28 cellular contexts compared by ENCODE assay signal in genomic region chr7:155914341-155914740, GRCh38.
"Had no signal": no experiment of that assay in that cellular context is flagged by ENCODE, and none has a peak within 500 bp of the region (broad histone marks: within the 10 kb centered on the region; RNA-seq: fewer than 3 reads in every experiment).

No MANE protein-coding gene starts in this region.

- ATAC-seq: activated CD8-positive, alpha-beta T cell treated with anti-CD3 and anti-CD28 coated beads for 36 hours; activated naive CD8-positive, alpha-beta T cell treated with anti-CD3 and anti-CD28 coated beads, Interleukin-2, amount 50 U/mL, for 24 hours had no signal

- DNase-seq: activated B cell treated with CpG ODN at 0.5 μM for 24 hours; activated CD4-positive, alpha-beta memory T cell treated with anti-CD3 and anti-CD28 coated beads for 36 hours; activated CD4-positive, alpha-beta T cell treated with anti-CD3 and anti-CD28 coated beads for 4 hours; activated CD4-positive, alpha-beta T cell treated with anti-CD3 and anti-CD28 coated beads, Interleukin-2, amount 10 ng/mL, durations not matched to agents 24 days and 14 days; activated CD4-positive, alpha-beta T cell treated with anti-CD3 and anti-CD28 coated beads, Interleukin-2, amount 50 U/mL, for 1 hour; activated CD4-positive, alpha-beta T cell treated with anti-CD3 and anti-CD28 coated beads, Interleukin-2, amount 50 U/mL, for 4 hours; activated CD4-positive, CD25-positive, alpha-beta regulatory T cell treated with anti-CD3 and anti-CD28 coated beads, Interleukin-2, amount 50 U/mL, for 72 hours; activated CD8-positive, alpha-beta memory T cell treated with anti-CD3 and anti-CD28 coated beads, Interleukin-2, amount 50 U/mL, for 48 hours; activated CD8-positive, alpha-beta T cell treated with anti-CD3 and anti-CD28 coated beads for 36 hours; activated gamma-delta T cell; activated naive CD4-positive, alpha-beta T cell treated with anti-CD3 and anti-CD28 coated beads, Interleukin-2, amount 10 ng/mL, durations not matched to agents 7 days and 5 days; activated naive CD4-positive, alpha-beta T cell treated with Interleukin-2 at 50 U/mL for 16 hours; activated naive CD8-positive, alpha-beta T cell treated with anti-CD3 and anti-CD28 coated beads, Interleukin-2, amount 10 ng/mL, durations not matched to agents 7 days and 5 days; activated naive CD8-positive, alpha-beta T cell treated with anti-CD3 and anti-CD28 coated beads, Interleukin-2, amount 50 U/mL, for 24 hours; activated T-cell treated with anti-CD3 and anti-CD28 coated beads, Interleukin-2, amount 50 U/mL, for 24 hours; activated T-cell treated with anti-CD3 and anti-CD28 coated beads, Interleukin-2, amount 50 U/mL, for 48 hours; amygdala; anterior cingulate cortex; caudate nucleus; cerebellar nuclear complex; T-helper 1 cell; T-helper 2 cell; T-helper 9 cell had no signal

- H3K27me3 ChIP-seq: ascending aorta, cardiac muscle cell had no signal

- H3K27ac ChIP-seq: ascending aorta, cardiac muscle cell, VCaP had no signal

- H3K36me3 ChIP-seq: ascending aorta, cardiac muscle cell had no signal

- H3K4me1 ChIP-seq: ascending aorta had no signal

- H3K4me3 ChIP-seq: ascending aorta, cardiac muscle cell had no signal

- FAIRE-seq: bronchial epithelial cell, TTC549 had no signal

- H3K9me3 ChIP-seq: ascending aorta had no signal
